In genomic region chr13:27425151-27425917, GRCh38 we compare ENCODE assay signal across 1 cellular context.
A peak's percentile ranks its signal among the peaks of the same experiment; 100 is the strongest.
TF ChIP-seq lines count a peak whose summit lies in the region.

No MANE protein-coding gene starts in this region.

TF ChIP-seq in GM12878, 131 proteins besides CTCF, POLR2A, EP300 and RAD21:
- TF ChIP-seq CUX1 (IDR thresholded peaks at IDR 0.05; ENCODE audit: insufficient replicate concordance, low read depth, low read length) (no peak), MLLT1 (IDR thresholded peaks at IDR 0.05) (0 out of 2 replicates have a peak, but pooled peaks have one; percentile 17), CREB1 (IDR thresholded peaks at IDR 0.05; ENCODE audit: low read depth) (peak; percentile 38; the same call in 1 of the 2 replicates), CHD1 (IDR thresholded peaks at IDR 0.05; ENCODE audit: low read depth, low read length) (no peak), POLR2AphosphoS5 (IDR thresholded peaks at IDR 0.05; ENCODE audit: low read length) (0 out of 2 replicates have a peak, but pooled peaks have one; percentile 34), IRF4 (IDR thresholded peaks at IDR 0.05; ENCODE audit: low read depth, low read length) (no peak), WRNIP1 (IDR thresholded peaks at IDR 0.05; ENCODE audit: borderline replicate concordance, low read depth, low read length) (no peak), ATF7 (IDR thresholded peaks at IDR 0.05; ENCODE audit: low read depth) (no peak), MEF2B (IDR thresholded peaks at IDR 0.05; ENCODE audit: partially characterized antibody, poor library complexity, severe bottlenecking) (no peak), POLR2AphosphoS2 (IDR thresholded peaks at IDR 0.05; ENCODE audit: low read depth, low read length) (0 out of 2 replicates have a peak, but pooled peaks have one; percentile 16), ZBTB4 (CRISPR knock-in tag; IDR thresholded peaks at IDR 0.05) (no peak), TCF3 (IDR thresholded peaks at IDR 0.05; ENCODE audit: borderline replicate concordance, insufficient read depth, low read depth, low read length) (no peak), BCLAF1 (IDR thresholded peaks at IDR 0.05) (no peak), CBFB (IDR thresholded peaks at IDR 0.05; ENCODE audit: low read depth) (no peak; the same call in 1 of the 2 replicates), SPI1 (IDR thresholded peaks at IDR 0.05; ENCODE audit: borderline replicate concordance, insufficient read depth, low read depth, low read length) (no peak)
